1 cellular context compared by ENCODE assay signal in the genomic region with DNA sequence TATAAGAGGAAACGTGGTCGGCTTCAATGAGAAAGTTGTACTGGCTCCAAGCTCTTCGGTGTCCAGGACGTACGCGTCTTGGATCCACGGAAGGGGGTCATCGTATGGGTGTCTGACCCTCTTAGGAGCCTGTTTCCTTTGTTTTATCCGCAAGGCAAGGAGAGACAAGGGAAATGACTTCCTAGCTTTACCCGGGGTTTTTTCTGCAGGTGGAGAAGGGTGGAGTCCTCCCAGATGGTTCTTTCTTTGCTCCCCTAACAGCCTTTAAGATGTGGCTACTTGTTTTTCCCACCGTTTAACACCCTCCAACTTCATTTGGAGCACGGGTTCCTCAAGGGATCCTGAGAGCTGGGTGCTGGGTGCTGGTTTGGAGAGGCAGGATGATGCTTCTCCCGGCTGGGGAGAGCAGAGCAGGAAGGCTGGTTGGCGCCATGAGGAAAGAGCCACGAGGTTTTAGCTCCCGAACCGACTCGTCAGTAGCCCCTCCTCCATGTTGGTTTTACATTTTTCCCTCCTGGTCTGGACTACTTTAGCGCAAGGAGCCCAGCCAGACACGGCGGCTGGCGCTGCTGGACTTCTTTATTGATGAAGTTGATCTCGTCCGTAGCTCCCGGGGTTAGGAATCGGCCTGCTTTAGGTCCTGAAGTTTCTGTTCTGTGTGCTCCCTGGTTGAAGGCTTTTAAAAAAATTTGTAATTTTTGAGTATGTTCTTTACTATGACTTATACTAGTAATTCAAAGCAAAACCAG.
TF ChIP-seq lines count a peak whose summit lies in the region.

No MANE protein-coding gene starts in this region.

TF ChIP-seq in HEK293, 187 proteins besides CTCF, POLR2A, EP300 and RAD21 (continued from another document):
- TF ChIP-seq, protein P1, sequence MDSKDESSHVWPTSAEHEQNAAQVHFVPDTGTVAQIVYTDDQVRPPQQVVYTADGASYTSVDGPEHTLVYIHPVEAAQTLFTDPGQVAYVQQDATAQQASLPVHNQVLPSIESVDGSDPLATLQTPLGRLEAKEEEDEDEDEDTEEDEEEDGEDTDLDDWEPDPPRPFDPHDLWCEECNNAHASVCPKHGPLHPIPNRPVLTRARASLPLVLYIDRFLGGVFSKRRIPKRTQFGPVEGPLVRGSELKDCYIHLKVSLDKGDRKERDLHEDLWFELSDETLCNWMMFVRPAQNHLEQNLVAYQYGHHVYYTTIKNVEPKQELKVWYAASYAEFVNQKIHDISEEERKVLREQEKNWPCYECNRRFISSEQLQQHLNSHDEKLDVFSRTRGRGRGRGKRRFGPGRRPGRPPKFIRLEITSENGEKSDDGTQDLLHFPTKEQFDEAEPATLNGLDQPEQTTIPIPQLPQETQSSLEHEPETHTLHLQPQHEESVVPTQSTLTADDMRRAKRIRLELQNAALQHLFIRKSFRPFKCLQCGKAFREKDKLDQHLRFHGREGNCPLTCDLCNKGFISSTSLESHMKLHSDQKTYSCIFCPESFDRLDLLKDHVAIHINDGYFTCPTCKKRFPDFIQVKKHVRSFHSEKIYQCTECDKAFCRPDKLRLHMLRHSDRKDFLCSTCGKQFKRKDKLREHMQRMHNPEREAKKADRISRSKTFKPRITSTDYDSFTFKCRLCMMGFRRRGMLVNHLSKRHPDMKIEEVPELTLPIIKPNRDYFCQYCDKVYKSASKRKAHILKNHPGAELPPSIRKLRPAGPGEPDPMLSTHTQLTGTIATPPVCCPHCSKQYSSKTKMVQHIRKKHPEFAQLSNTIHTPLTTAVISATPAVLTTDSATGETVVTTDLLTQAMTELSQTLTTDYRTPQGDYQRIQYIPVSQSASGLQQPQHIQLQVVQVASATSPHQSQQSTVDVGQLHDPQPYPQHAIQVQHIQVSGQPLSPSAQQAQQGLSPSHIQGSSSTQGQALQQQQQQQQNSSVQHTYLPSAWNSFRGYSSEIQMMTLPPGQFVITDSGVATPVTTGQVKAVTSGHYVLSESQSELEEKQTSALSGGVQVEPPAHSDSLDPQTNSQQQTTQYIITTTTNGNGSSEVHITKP (tag by site-specific recombination; IDR thresholded peaks at IDR 0.05) = peak; percentile 79
- no peak for TF ChIP-seq ZNF707 (tag by site-specific recombination; IDR thresholded peaks at IDR 0.05)
- 0 out of 2 replicates have a peak, but pooled peaks have one; percentile 16 for TF ChIP-seq ZNF24 (tag by site-specific recombination; IDR thresholded peaks at IDR 0.05)
- TF ChIP-seq ZNF660 (tag by site-specific recombination; IDR thresholded peaks at IDR 0.05) = peak; percentile 68
- TF ChIP-seq, protein P2, sequence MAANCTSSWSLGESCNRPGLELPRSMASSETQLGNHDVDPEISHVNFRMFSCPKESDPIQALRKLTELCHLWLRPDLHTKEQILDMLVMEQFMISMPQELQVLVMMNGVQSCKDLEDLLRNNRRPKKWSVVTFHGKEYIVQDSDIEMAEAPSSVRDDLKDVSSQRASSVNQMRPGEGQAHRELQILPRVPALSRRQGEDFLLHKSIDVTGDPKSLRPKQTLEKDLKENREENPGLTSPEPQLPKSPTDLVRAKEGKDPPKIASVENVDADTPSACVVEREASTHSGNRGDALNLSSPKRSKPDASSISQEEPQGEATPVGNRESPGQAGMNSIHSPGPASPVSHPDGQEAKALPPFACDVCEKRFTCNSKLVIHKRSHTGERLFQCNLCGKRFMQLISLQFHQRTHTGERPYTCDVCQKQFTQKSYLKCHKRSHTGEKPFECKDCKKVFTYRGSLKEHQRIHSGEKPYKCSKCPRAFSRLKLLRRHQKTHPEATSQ (tag by site-specific recombination; IDR thresholded peaks at IDR 0.05) = no peak
- TF ChIP-seq, protein P3, sequence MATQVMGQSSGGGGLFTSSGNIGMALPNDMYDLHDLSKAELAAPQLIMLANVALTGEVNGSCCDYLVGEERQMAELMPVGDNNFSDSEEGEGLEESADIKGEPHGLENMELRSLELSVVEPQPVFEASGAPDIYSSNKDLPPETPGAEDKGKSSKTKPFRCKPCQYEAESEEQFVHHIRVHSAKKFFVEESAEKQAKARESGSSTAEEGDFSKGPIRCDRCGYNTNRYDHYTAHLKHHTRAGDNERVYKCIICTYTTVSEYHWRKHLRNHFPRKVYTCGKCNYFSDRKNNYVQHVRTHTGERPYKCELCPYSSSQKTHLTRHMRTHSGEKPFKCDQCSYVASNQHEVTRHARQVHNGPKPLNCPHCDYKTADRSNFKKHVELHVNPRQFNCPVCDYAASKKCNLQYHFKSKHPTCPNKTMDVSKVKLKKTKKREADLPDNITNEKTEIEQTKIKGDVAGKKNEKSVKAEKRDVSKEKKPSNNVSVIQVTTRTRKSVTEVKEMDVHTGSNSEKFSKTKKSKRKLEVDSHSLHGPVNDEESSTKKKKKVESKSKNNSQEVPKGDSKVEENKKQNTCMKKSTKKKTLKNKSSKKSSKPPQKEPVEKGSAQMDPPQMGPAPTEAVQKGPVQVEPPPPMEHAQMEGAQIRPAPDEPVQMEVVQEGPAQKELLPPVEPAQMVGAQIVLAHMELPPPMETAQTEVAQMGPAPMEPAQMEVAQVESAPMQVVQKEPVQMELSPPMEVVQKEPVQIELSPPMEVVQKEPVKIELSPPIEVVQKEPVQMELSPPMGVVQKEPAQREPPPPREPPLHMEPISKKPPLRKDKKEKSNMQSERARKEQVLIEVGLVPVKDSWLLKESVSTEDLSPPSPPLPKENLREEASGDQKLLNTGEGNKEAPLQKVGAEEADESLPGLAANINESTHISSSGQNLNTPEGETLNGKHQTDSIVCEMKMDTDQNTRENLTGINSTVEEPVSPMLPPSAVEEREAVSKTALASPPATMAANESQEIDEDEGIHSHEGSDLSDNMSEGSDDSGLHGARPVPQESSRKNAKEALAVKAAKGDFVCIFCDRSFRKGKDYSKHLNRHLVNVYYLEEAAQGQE (tag by site-specific recombination; IDR thresholded peaks at IDR 0.05) = 0 out of 2 replicates have a peak, but pooled peaks have one; percentile 17
- TF ChIP-seq ZSCAN16 (tag by site-specific recombination; IDR thresholded peaks at IDR 0.05) = no peak
- TF ChIP-seq ZFP37 (tag by site-specific recombination; IDR thresholded peaks at IDR 0.05) = 0 out of 2 replicates have a peak, but pooled peaks have one; percentile 11
- no peak for TF ChIP-seq ZBTB7A (tag by site-specific recombination; IDR thresholded peaks at IDR 0.05; ENCODE audit: low read depth)
- peak; percentile 49; the same call in 1 of the 2 replicates for TF ChIP-seq ZNF561 (tag by site-specific recombination; IDR thresholded peaks at IDR 0.05; ENCODE audit: borderline replicate concordance)
- peak; percentile 90 for TF ChIP-seq ZNF449 (tag by site-specific recombination; IDR thresholded peaks at IDR 0.05)
- TF ChIP-seq ZNF558 (tag by site-specific recombination; IDR thresholded peaks at IDR 0.05) = no peak
- peak; percentile 36 for TF ChIP-seq ZEB2 (tag by site-specific recombination; IDR thresholded peaks at IDR 0.05)
- TF ChIP-seq GLIS1 (tag by site-specific recombination; IDR thresholded peaks at IDR 0.05) = 0 out of 2 replicates have a peak, but pooled peaks have one; percentile 6
TF ChIP-seq in HEK293: peak in this region for 18.
